1 cellular context compared by ENCODE assay signal in the genomic region with DNA sequence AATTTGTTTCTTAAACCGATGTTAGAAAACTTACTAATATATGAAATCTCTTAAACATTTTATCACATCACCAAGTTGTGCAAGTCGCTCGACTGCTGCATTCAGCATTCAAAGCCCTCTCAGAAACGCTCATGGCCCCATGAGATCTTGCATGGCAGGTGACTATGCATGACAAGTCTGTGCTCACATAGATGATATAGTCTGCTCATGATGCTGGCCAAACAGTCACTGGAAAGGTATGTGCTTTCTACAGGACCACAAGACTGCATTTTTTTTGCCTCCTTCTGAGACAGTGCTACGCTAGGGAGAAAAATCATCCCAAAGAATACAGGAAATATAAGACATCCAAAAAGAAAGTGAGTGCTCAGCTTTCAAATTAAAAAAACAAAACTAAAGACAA.
TF ChIP-seq lines count a peak whose summit lies in the region.

No MANE protein-coding gene starts in this region.

TF ChIP-seq in IMR-90, 13 proteins besides CTCF, POLR2A, EP300 and RAD21:
- TF ChIP-seq RCOR1 (IDR thresholded peaks at IDR 0.05; ENCODE audit: insufficient replicate concordance, low read length), result no peak
- no peak for TF ChIP-seq ELK1 (IDR thresholded peaks at IDR 0.05; ENCODE audit: borderline replicate concordance, low read depth, low read length)
- no peak for TF ChIP-seq CHD1 (IDR thresholded peaks at IDR 0.05; ENCODE audit: low read depth, low read length)
- no peak for TF ChIP-seq USF2 (IDR thresholded peaks at IDR 0.05; ENCODE audit: low read depth, low read length)
- TF ChIP-seq SMC3 (IDR thresholded peaks at IDR 0.05; ENCODE audit: low read depth, low read length), result no peak
- no peak for TF ChIP-seq MAZ (IDR thresholded peaks at IDR 0.05; ENCODE audit: borderline replicate concordance, low read depth, low read length)
- no peak for TF ChIP-seq MXI1 (IDR thresholded peaks at IDR 0.05; ENCODE audit: borderline replicate concordance, low read depth, low read length)
- TF ChIP-seq NFE2L2 (IDR thresholded peaks at IDR 0.05; ENCODE audit: low read depth, low read length), result no peak
- TF ChIP-seq BHLHE40 (IDR thresholded peaks at IDR 0.05; ENCODE audit: low read depth, low read length), result no peak
- no peak for TF ChIP-seq CEBPB (IDR thresholded peaks at IDR 0.05; ENCODE audit: low read depth, low read length)
- no peak for TF ChIP-seq MAFK (IDR thresholded peaks at IDR 0.05; ENCODE audit: low read depth, low read length)
- TF ChIP-seq RFX5 (IDR thresholded peaks at IDR 0.05; ENCODE audit: low read depth, low read length), result no peak
TF ChIP-seq in IMR-90: peak in this region for 0.
